Comparison of ENCODE assay signal across 25 cellular contexts in the genomic region with DNA sequence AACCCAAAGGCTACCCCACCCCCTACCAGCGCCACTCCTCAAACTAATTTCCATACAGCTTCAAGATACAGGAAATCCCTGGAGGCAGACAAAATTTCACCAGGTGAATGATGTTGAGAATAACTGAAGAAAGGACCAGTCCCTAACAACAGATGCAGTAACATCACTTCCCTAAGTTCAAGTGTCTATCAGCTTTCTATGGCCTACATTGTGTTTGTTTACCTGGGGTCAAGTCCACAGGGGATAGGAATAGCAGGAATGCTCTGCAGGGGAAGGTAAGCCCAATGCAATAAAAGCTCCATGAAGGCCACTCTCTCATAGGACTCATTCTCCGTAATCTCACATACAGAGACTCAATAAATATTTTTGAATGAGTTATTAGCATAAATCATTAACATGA. TPM values are rescaled to one million over a fixed set of nuclear protein-coding genes. Genes with fewer than 3 reads are reported as not detected.
A peak's percentile ranks its signal among the peaks of the same experiment; 100 is the strongest.
DNase-seq lines count a peak whose midpoint lies in the region; ATAC-seq and TF ChIP-seq lines count a peak whose summit lies in the region.
"Had no signal": no experiment of that assay in that cellular context is flagged by ENCODE, and none has a peak within 500 bp of the region (broad histone marks: within the 10 kb centered on the region; RNA-seq: fewer than 3 reads in every experiment).

No MANE protein-coding gene starts in this region.

- TF ChIP-seq CTCF in cardiac muscle cell (IDR thresholded peaks at IDR 0.05; ENCODE audit: low read depth, low read length) (no peak), esophagus squamous epithelium (IDR thresholded peaks at IDR 0.05) (no peak), sigmoid colon (IDR thresholded peaks at IDR 0.05) (no peak), mucosa of descending colon (IDR thresholded peaks at IDR 0.05) (no peak)

- TF ChIP-seq POLR2A in esophagus squamous epithelium (IDR thresholded peaks at IDR 0.05), result no peak
- no peak for TF ChIP-seq POLR2A in sigmoid colon (IDR thresholded peaks at IDR 0.05)

- DNase-seq in cardiac muscle cell (ENCODE audit: low read depth in 1 of 2, low spot score in 1 of 2) (no peak), right cardiac atrium (no peak), esophagus squamous epithelium (lab: John Stamatoyannopoulos, UW) (no peak), sigmoid colon (no peak), mucosa of descending colon (no peak)
- DNase-seq: 8988T, ACHN, BE2C, Calu3, DMS79 treated with DMSO at 0.1 percent for 48 hours, GF-D8, H9, MM.1S, NCI-H2029, NCI-H2227 treated with DMSO at 0.1 percent for 48 hours, NCI-H510A, NCI-H69, SIG-M5 had no signal

- H3K9me3 ChIP-seq in cardiac muscle cell (ENCODE audit: low read depth) (no peaks in the 10 kb centered on the region), right cardiac atrium (ENCODE audit: control insufficient read depth, low read length) (no peaks in the 10 kb centered on the region), esophagus squamous epithelium (no peaks in the 10 kb centered on the region), sigmoid colon (no peaks in the 10 kb centered on the region), mucosa of descending colon (no peaks in the 10 kb centered on the region)
- H3K9me3 ChIP-seq: BE2C had no signal

- H3K4me1 ChIP-seq in cardiac muscle cell (ENCODE audit: low read depth) (peaks cover 15% of the 10 kb centered on the region), right cardiac atrium (ENCODE audit: control insufficient read depth, insufficient read depth, low read length) (peaks cover 7% of the 10 kb centered on the region), esophagus squamous epithelium (peaks cover 6 to 54% (median 23%) of the 10 kb centered on the region in 3 donors), sigmoid colon (peaks cover 0 to 59% (median 39%) of the 10 kb centered on the region in 4 donors), mucosa of descending colon (ENCODE audit: low read depth) (peaks cover 8% of the 10 kb centered on the region)
- H3K4me1 ChIP-seq: BE2C had no signal

- intact Hi-C loops in right cardiac atrium (cut with DNase I), result no loop called here
- intact Hi-C loops in esophagus squamous epithelium (cut with DNase I), result no loop called here
- intact Hi-C loops in sigmoid colon (cut with DNase I), result no loop called here
- intact Hi-C loops in mucosa of descending colon (cut with DNase I, micrococcal nuclease), result no loop called here

- ATAC-seq in right cardiac atrium, result no peak
- no peak for ATAC-seq in GM21515 (IDR thresholded peaks at IDR 0.05; ENCODE audit: unreplicated experiment)
- ATAC-seq in GM21786 (IDR thresholded peaks at IDR 0.05; ENCODE audit: unreplicated experiment), result no peak
- no peak for ATAC-seq in HG03457 (IDR thresholded peaks at IDR 0.05; ENCODE audit: unreplicated experiment)
- no peak for ATAC-seq in mucosa of descending colon

- H3K36me3 ChIP-seq in cardiac muscle cell (no peaks in the 10 kb centered on the region), esophagus squamous epithelium (no peaks in the 10 kb centered on the region), sigmoid colon (no peaks in the 10 kb centered on the region), mucosa of descending colon (ENCODE audit: low read depth) (no peaks in the 10 kb centered on the region)
- H3K36me3 ChIP-seq: BE2C had no signal

- H3K27ac ChIP-seq in cardiac muscle cell (peak overlapping the region; percentile 72), right cardiac atrium (ENCODE audit: low read length) (no peak overlapping the region), esophagus squamous epithelium (peak overlapping the region in 3 of 4 donors; percentile 5 to 74 (median 74)), sigmoid colon (peak overlapping the region in 3 of 4 donors; percentile 70 to 76 (median 72))
- H3K27ac ChIP-seq: KMS-11, SK-N-MC had no signal

- 96% methylated on average over 2 of the region's 2 CpGs for WGBS in right cardiac atrium
- WGBS in esophagus squamous epithelium, 2 donors, result 89 to 95% methylated on average over 2 of the region's 2 CpGs
- WGBS in sigmoid colon, 2 donors, result 95% methylated on average over 2 of the region's 2 CpGs

- no peak overlapping the region for H3K4me3 ChIP-seq in cardiac muscle cell
- H3K4me3 ChIP-seq in right cardiac atrium (ENCODE audit: low read length), result no peak overlapping the region
- H3K4me3 ChIP-seq in esophagus squamous epithelium, result no peak overlapping the region
- no peak overlapping the region for H3K4me3 ChIP-seq in sigmoid colon
- H3K4me3 ChIP-seq in mucosa of descending colon, result no peak overlapping the region
- H3K4me3 ChIP-seq: SK-N-MC had no signal

- H3K27me3 ChIP-seq in cardiac muscle cell (no peaks in the 10 kb centered on the region), right cardiac atrium (ENCODE audit: control insufficient read depth, insufficient read depth) (no peaks in the 10 kb centered on the region), esophagus squamous epithelium (no peaks in the 10 kb centered on the region), sigmoid colon (no peaks in the 10 kb centered on the region)
- H3K27me3 ChIP-seq: BE2C had no signal

- no peak for TF ChIP-seq EP300 in sigmoid colon (IDR thresholded peaks at IDR 0.05)

RNA-seq across cellular contexts. Expression of a gene that starts 26.9 kb away (rescaled TPM):
- total RNA-seq in cardiac muscle cell (11.2 and 13.4 TPM in 2 replicates), right cardiac atrium (1 to 10 TPM; 3.2 to 6.8 (median 5.9) TPM), esophagus squamous epithelium (10 to 100 TPM in 1 of 4 donors, 1 to 10 TPM in 3; 2.8 to 26.9 (median 7.1) TPM), sigmoid colon (10 to 100 TPM; 13.8 to 33.9 (median 22.7) TPM), mucosa of descending colon (10 to 100 TPM in 1 of 3 donors, 1 to 10 TPM in 2; 4.2 to 18.8 (median 6.5) TPM)
- polyA plus RNA-seq in cardiac muscle cell (7.2 and 13.5 TPM in 2 replicates), right cardiac atrium (3.4 TPM), sigmoid colon (1 to 10 TPM in 2 of 3 donors, under 1 TPM in 1; 0.92 to 2.6 (median 2.4) TPM)
- total RNA-seq: Calu3 had no signal
- polyA plus RNA-seq: CD14-positive monocyte, IgD-negative memory B cell had no signal
